Comparison of ENCODE assay signal across 11 cellular contexts in the genomic region with DNA sequence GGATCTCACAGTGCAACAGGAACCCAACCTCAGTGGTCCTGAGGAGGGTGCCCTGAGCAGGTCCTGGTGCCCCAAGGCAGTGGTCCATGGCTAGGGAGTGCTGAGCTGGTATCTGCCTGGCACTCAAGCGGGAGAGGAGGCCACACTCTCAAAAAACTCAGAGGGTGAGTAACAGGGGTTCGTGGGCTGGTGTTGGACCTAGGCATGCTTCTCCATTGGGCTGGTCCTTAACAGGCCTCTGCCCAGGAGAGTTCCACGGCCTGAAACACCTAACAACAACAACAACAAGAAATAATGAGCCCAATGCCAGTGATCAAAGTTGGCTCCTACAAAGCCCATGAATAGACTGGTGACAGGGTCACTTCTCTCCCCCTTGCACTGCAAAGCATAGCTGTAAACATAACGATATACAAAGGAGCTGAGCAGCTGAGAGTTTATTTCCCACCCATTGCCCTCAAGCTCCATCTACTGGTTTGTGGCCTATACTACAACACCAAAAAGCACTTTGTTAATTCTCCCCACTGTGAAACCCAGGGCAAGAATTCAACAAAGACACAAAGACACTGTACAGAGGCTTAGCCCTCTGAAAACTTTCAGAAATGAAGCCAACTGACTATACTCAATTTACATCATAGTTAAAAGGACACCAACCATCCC.
DNase-seq lines count a peak whose midpoint lies in the region; ATAC-seq, FAIRE-seq and TF ChIP-seq lines count a peak whose summit lies in the region.
"Had no signal": no experiment of that assay in that cellular context is flagged by ENCODE, and none has a peak within 500 bp of the region (broad histone marks: within the 10 kb centered on the region; RNA-seq: fewer than 3 reads in every experiment).

No MANE protein-coding gene starts in this region.

- no peaks in the 10 kb centered on the region for H3K27me3 ChIP-seq in bronchial epithelial cell (ENCODE audit: control insufficient read depth, insufficient read depth, low read length)
- H3K27me3 ChIP-seq: hepatocyte had no signal

- CTCF ChIA-PET in AG04449 (lab: Yijun Ruan, JAX) = interaction anchor here (0.6 kb wide), 2 partner anchors 24 to 1704 kb away, joined by 3 read pairs; no protein-coding TSS in a partner anchor

- no peak for DNase-seq in AG04449 (ENCODE audit: low read depth, low spot score)
- peak; percentile 6 for DNase-seq in GM13977 (ENCODE audit: low spot score)
- DNase-seq in KG1 (lab: John Stamatoyannopoulos, UW) = peak; percentile 2
- peak; percentile 25 for DNase-seq in bronchial epithelial cell (ENCODE audit: low read depth)
- DNase-seq in SW480 (ENCODE audit: low spot score) = no peak

- POLR2A ChIA-PET in AG04449 (lab: Yijun Ruan, JAX) = no interaction called here

- TF ChIP-seq CTCF in AG04449 (IDR thresholded peaks at IDR 0.05; ENCODE audit: insufficient read depth, low read length, missing control alignments) (peak; percentile 33), GM13977 (IDR thresholded peaks at IDR 0.05; ENCODE audit: extremely low read depth, insufficient read depth, missing control alignments) (peak; percentile 60), bronchial epithelial cell (IDR thresholded peaks at IDR 0.05; ENCODE audit: insufficient read depth, low read length, severe bottlenecking) (peak; percentile 64)

- H3K4me3 ChIP-seq in AG04449 (ENCODE audit: low read depth, low read length) (no peak overlapping the region), bronchial epithelial cell (ENCODE audit: low read depth, low read length) (no peak overlapping the region)
- H3K4me3 ChIP-seq: hepatocyte, thoracic aorta had no signal

- no peaks in the 10 kb centered on the region for H3K36me3 ChIP-seq in bronchial epithelial cell (ENCODE audit: control insufficient read depth, insufficient read depth, low read length)
- H3K36me3 ChIP-seq: thoracic aorta had no signal

- ATAC-seq in GM21529 (IDR thresholded peaks at IDR 0.05; ENCODE audit: unreplicated experiment) (no peak), GM18505 (IDR thresholded peaks at IDR 0.05; ENCODE audit: unreplicated experiment) (no peak), HG02571 (IDR thresholded peaks at IDR 0.05; ENCODE audit: unreplicated experiment) (no peak)
- ATAC-seq: Right ventricle myocardium inferior had no signal

- in situ Hi-C loops in GM13977 (cut with MboI; ENCODE audit: low pct_unique_long_range_greater_than_20kb, low sequenced_read_pairs, unreplicated experiment) = no loop called here

- no peak for FAIRE-seq in bronchial epithelial cell (lab: Jason Lieb, UNC)

- no peak for TF ChIP-seq POLR2A in GM18505 (IDR thresholded peaks at IDR 0.05; ENCODE audit: borderline replicate concordance, extremely low read depth, insufficient read depth, insufficient read length)

Comparison
In these comparisons a context has a peak if more than half of its experiments do, and no peak if none do; other contexts are left out.
1. DNase-seq: peak in GM13977 (single experiment), KG1 (single experiment) and bronchial epithelial cell (single experiment); none in AG04449 (single experiment) and SW480 (single experiment).
2. Peak in every context shown above with its lines, with median percentiles within 50 percentile points of each other: CTCF ChIP-seq.